ENCODE assay signal across 8 cellular contexts in the genomic region with DNA sequence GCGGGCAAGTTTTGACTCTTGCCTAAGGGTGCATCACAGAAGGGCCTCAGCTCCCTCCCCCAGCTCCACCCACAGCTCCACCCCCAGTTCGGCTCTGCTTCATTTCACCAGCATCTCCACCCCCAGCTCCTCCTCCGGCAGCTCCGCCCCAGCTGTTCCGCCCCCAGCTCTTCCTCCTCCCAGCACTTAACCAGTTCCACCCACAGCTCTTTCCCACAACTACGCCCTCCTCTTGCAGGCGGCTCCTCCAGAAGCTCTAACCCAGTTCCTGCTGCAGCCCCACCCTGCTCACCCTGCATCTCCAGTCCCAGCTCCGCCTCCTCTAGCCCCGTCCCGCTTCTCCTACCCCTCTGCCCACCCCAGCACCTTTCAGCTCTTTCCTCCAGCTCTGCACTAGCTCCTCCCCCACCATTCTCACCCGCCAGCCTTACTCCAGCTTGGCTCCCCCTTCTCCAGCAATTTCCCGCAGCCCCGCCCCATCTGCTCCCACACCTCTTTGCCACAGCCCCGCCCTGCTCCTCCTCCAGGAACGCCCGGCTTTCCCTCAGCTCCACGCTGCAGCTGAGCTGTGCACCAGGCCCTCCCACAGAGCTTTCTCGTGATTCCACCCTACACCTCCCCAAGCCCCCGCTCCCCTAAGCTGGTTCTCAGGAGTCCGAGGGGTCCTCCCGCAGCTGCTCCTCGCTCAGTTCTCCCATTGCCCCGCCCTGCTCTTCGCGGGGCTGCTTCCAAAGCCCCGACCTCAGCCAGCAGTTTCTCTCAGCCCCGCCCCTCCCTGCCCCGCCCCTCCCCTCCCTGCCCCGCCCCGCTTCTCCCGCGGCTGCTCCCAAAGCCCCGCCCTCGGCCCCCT. TPM values are rescaled to one million over a fixed set of nuclear protein-coding genes. Genes with fewer than 3 reads are reported as not detected.
DNase-seq lines count a peak whose midpoint lies in the region; ATAC-seq, FAIRE-seq and TF ChIP-seq lines count a peak whose summit lies in the region.

No MANE protein-coding gene starts in this region.

- H3K4me3 ChIP-seq in right atrium auricular region: peak overlapping the region; percentile 50 to 57

- peak; percentile 41 for ATAC-seq in HG02852 (IDR thresholded peaks at IDR 0.05; ENCODE audit: unreplicated experiment)

- DNase-seq in GM12891 (ENCODE audit: insufficient read length, low spot score): peak; percentile 44
- DNase-seq in NCI-H146 (lab: John Stamatoyannopoulos, UW): peak; percentile 95
- DNase-seq in T-helper 1 cell: peak; percentile 76 to 96 (median 84)
- peak; percentile 44 for DNase-seq in amniotic stem cell (lab: John Stamatoyannopoulos, UW)
- peak; percentile 88 for DNase-seq in right atrium auricular region (ENCODE audit: low spot score)
- DNase-seq in putamen (ENCODE audit: low spot score): peak; percentile 86
- peak; percentile 60 for DNase-seq in urothelium cell line (ENCODE audit: low spot score)

- H3K4me1 ChIP-seq in right atrium auricular region: peaks cover 0 to 5% of the 10 kb centered on the region in 2 donors

- no peak for TF ChIP-seq POLR2A in GM12891 (IDR thresholded peaks at IDR 0.05; ENCODE audit: low read depth, low read length)

- no peak for TF ChIP-seq CTCF in right atrium auricular region (IDR thresholded peaks at IDR 0.05)

- no peaks in the 10 kb centered on the region for H3K27me3 ChIP-seq in right atrium auricular region

- H3K9me3 ChIP-seq in right atrium auricular region: no peaks in the 10 kb centered on the region

- peak overlapping the region; percentile 79 to 91 for H3K27ac ChIP-seq in right atrium auricular region

- FAIRE-seq in GM12891 (lab: Jason Lieb, UNC): peak; percentile 99
- FAIRE-seq in urothelium cell line (lab: Jason Lieb, UNC): no peak

- H3K36me3 ChIP-seq in right atrium auricular region: no peaks in the 10 kb centered on the region

TF ChIP-seq in GM12891, 5 proteins besides CTCF, POLR2A, EP300 and RAD21:
- TF ChIP-seq PAX5 (IDR thresholded peaks at IDR 0.05; ENCODE audit: insufficient read depth, low read length, severe bottlenecking) (peak; percentile 26), TAF1 (IDR thresholded peaks at IDR 0.05; ENCODE audit: low read depth, low read length) (no peak), SPI1 (IDR thresholded peaks at IDR 0.05; ENCODE audit: low read depth, low read length) (no peak), POU2F2 (IDR thresholded peaks at IDR 0.05; ENCODE audit: low read depth, low read length) (no peak), POLR2AphosphoS5 (IDR thresholded peaks at IDR 0.05; ENCODE audit: low read depth, low read length) (no peak)

RNA-seq across cellular contexts. Expression of a gene that starts 1.3 kb away (rescaled TPM):
- polyA plus RNA-seq in GM12891 (2012; ENCODE audit: low read depth, missing spikeins): 24.4 TPM
- total RNA-seq in right atrium auricular region: 10 to 100 TPM; 10.8 to 14.4 TPM

RNA-seq across cellular contexts. Expression of a gene that starts 10.2 kb away (rescaled TPM):
- polyA plus RNA-seq in GM12891 (2012; ENCODE audit: low read depth, missing spikeins): not detected
- total RNA-seq in right atrium auricular region: not detected

RNA-seq across cellular contexts. Expression of a gene that starts 34.4 kb away (rescaled TPM):
- 28.3 TPM for polyA plus RNA-seq in GM12891 (2012; ENCODE audit: low read depth, missing spikeins)
- 10 to 100 TPM; 91.1 to 93.1 TPM for total RNA-seq in right atrium auricular region

RNA-seq across cellular contexts. Expression of a gene that starts 47.8 kb away (rescaled TPM):
- not detected for polyA plus RNA-seq in GM12891 (2012; ENCODE audit: low read depth, missing spikeins)
- not detected for total RNA-seq in right atrium auricular region

RNA-seq across cellular contexts. Expression of a gene that starts 55.6 kb away (rescaled TPM):
- not detected for polyA plus RNA-seq in GM12891 (2012; ENCODE audit: low read depth, missing spikeins)
- total RNA-seq in right atrium auricular region: under 1 TPM in 1 of 2 donors, not detected in 1; 0.79 TPM

Comparison
In these comparisons a context has a peak if more than half of its experiments do, and no peak if none do; other contexts are left out.
1. Peak in every context shown above with its lines: DNase-seq, ATAC-seq, H3K4me3 ChIP-seq and H3K27ac ChIP-seq.
2. DNase-seq: peak in every context shown above with its lines; median percentile 95 in NCI-H146; 88 in right atrium auricular region; 86 in putamen; 84 in T-helper 1 cell; 60 in urothelium cell line; 44 in GM12891; 44 in amniotic stem cell.